ENCODE assay signal across 29 cellular contexts in the genomic region with DNA sequence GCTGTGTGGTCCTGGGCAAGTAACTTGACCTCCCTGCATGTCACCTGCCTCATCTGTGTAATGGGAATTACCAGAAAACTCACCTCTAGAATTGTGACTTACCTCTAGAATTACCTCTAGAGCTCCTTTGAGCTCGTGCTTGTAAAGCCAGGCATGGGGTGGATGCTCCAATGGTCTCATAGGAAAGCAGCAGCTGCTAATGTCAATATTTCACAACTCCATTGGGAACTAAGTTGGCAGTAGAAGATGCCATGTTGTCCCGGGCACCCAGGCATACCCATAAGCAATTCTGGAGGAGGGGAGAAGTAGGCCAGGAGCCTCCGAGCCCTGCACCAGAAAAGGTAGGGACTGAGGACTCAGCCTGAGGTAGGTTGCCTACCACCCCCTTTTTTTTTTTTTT.
"Had no signal": no experiment of that assay in that cellular context is flagged by ENCODE, and none has a peak within 500 bp of the region (broad histone marks: within the 10 kb centered on the region; RNA-seq: fewer than 3 reads in every experiment).

No MANE protein-coding gene starts in this region.

- H3K4me2 ChIP-seq: neural progenitor cell had no signal

- H3K9me3 Mint-ChIP-seq: activated naive CD4-positive, alpha-beta T cell treated with anti-CD3 and anti-CD28 coated beads for 36 hours; activated naive CD8-positive, alpha-beta T cell treated with anti-CD3 and anti-CD28 coated beads for 36 hours; naive thymus-derived CD8-positive, alpha-beta T cell had no signal

- H3K27ac ChIP-seq: adrenal gland, body of pancreas, esophagus muscularis mucosa, foreskin keratinocyte, heart right ventricle, lower lobe of right lung, neural progenitor cell, parathyroid adenoma, psoas muscle, right atrium auricular region, spleen, testis, transverse colon, WERI-Rb-1 had no signal

- H3K79me2 ChIP-seq: parathyroid adenoma had no signal

- H3K4me3 ChIP-seq: adrenal gland, body of pancreas, esophagus muscularis mucosa, heart right ventricle, lower lobe of right lung, neural progenitor cell, psoas muscle, right atrium auricular region, spleen, testis, transverse colon had no signal

- H3K36me3 Mint-ChIP-seq: neural progenitor cell had no signal

- H3K27ac Mint-ChIP-seq: activated naive CD8-positive, alpha-beta T cell treated with anti-CD3 and anti-CD28 coated beads for 36 hours had no signal

- H3K9ac ChIP-seq: neural progenitor cell, parathyroid adenoma had no signal

- ATAC-seq: activated CD4-positive, CD25-positive, alpha-beta regulatory T cell treated with anti-CD3 and anti-CD28 coated beads, Interleukin-2, amount 50 U/mL, for 24 hours; body of pancreas; foreskin keratinocyte; lower lobe of right lung; naive thymus-derived CD8-positive, alpha-beta T cell; psoas muscle; stimulated activated naive CD8-positive, alpha-beta T cell treated with anti-CD3 and anti-CD28 coated beads, Interleukin-15, Interleukin-2, amounts not matched to agents 100 U/mL and 50 U/mL, for 24 hours had no signal

- DNase-seq: activated CD4-positive, alpha-beta T cell treated with anti-CD3 and anti-CD28 coated beads for 48 hours; activated CD4-positive, alpha-beta T cell treated with anti-CD3 and anti-CD28 coated beads, Interleukin-2, amount 50 U/mL, for 48 hours; activated CD8-positive, alpha-beta memory T cell treated with anti-CD3 and anti-CD28 coated beads for 24 hours; activated effector memory CD4-positive, alpha-beta T cell treated with Interleukin-2 at 50 U/mL for 16 hours; activated naive CD4-positive, alpha-beta T cell treated with anti-CD3 and anti-CD28 coated beads for 36 hours; activated naive CD8-positive, alpha-beta T cell treated with anti-CD3 and anti-CD28 coated beads for 36 hours; adrenal gland; aorta; body of pancreas; dermis blood vessel endothelial cell; effector CD4-positive, alpha-beta T cell; foreskin keratinocyte; heart right ventricle; lower lobe of right lung; mesenchymal stem cell; naive thymus-derived CD8-positive, alpha-beta T cell; occipital lobe; psoas muscle; spleen; stimulated activated CD4-positive, alpha-beta T cell treated with anti-CD3 and anti-CD28 coated beads, Interleukin-2, amount 100 ng/mL, for 48 hours; stimulated activated naive CD8-positive, alpha-beta T cell treated with anti-CD3 and anti-CD28 coated beads, Interleukin-15, Interleukin-2, amounts not matched to agents 100 U/mL and 50 U/mL, for 24 hours; testis; transverse colon; WERI-Rb-1 had no signal

- H3K9me3 ChIP-seq: adrenal gland, body of pancreas, esophagus muscularis mucosa, heart right ventricle, lower lobe of right lung, psoas muscle, right atrium auricular region, spleen, testis, transverse colon had no signal

- H3K4me3 Mint-ChIP-seq: activated naive CD4-positive, alpha-beta T cell treated with anti-CD3 and anti-CD28 coated beads for 36 hours; activated naive CD8-positive, alpha-beta T cell treated with anti-CD3 and anti-CD28 coated beads for 36 hours; neural progenitor cell had no signal

- H3K27me3 ChIP-seq: adrenal gland, body of pancreas, esophagus muscularis mucosa, heart right ventricle, neural progenitor cell, right atrium auricular region, testis, transverse colon had no signal

- H2AFZ ChIP-seq: neural progenitor cell, parathyroid adenoma had no signal

- H3K4me1 ChIP-seq: foreskin keratinocyte, neural progenitor cell, parathyroid adenoma, transverse colon had no signal

- H3K36me3 ChIP-seq: adrenal gland, esophagus muscularis mucosa, heart right ventricle, lower lobe of right lung, neural progenitor cell, right atrium auricular region, spleen, transverse colon, WERI-Rb-1 had no signal
